ENCODE assay signal across 14 cellular contexts in the genomic region with DNA sequence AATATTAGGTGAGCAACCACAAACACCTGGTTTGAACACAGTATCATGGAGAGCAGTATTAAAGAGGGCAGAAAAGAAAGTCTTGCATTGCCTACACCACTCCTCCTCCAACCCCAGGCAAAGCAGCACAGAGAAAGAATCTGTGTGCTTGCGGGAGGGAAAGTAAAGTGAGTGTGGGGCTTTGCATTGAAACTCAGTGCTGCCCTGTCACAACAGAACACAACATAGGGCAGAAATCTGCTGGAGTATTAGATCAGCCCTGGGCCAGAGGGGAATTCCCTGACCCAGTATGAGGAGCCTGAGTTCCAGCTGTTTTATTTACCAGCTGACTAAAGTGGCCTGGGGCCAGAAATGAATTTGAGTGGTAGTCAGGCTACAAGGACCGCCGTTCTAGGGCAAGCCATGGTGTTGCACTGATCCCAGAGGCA.
DNase-seq lines count a peak whose midpoint lies in the region; ATAC-seq, FAIRE-seq and TF ChIP-seq lines count a peak whose summit lies in the region.
"Had no signal": no experiment of that assay in that cellular context is flagged by ENCODE, and none has a peak within 500 bp of the region (broad histone marks: within the 10 kb centered on the region; RNA-seq: fewer than 3 reads in every experiment).

No MANE protein-coding gene starts in this region.

- no peaks in the 10 kb centered on the region for H3K79me2 ChIP-seq in GM12878 (ENCODE audit: control insufficient read depth, insufficient read depth, low read length)

- no peaks in the 10 kb centered on the region for H4K20me1 ChIP-seq in GM12878 (ENCODE audit: control insufficient read depth, insufficient read depth)

- 0% methylated on average over 3 of the region's 3 CpGs for WGBS in GM12878 (ENCODE audit: insufficient coverage, insufficient replicate concordance, low lambda C conversion rate, missing lambda C conversion rate)
- 50 to 66% methylated on average over 3 of the region's 3 CpGs for WGBS in lung, 2 donors

- H3K4me1 ChIP-seq in GM12878 (ENCODE audit: control insufficient read depth, insufficient read depth, low read length) (no peaks in the 10 kb centered on the region), lung (ENCODE audit: control insufficient read depth in 2 of 2, insufficient read depth in 2 of 2, low read length in 2 of 2) (no peaks in the 10 kb centered on the region)

- no peak overlapping the region for H3K9ac ChIP-seq in GM12878 (ENCODE audit: control insufficient read depth, insufficient read depth, low read length)

- no peak for TF ChIP-seq CTCF in GM12878 (IDR thresholded peaks at IDR 0.05 in 2 of 3, conservative IDR thresholded peaks at IDR 0.05 in 1 of 3; ENCODE audit: control insufficient read depth in 2 of 3, extremely low read depth in 1 of 3, insufficient read depth in 1 of 3, low read depth in 3 of 3, low read length in 3 of 3)
- no peak for TF ChIP-seq CTCF in lung (IDR thresholded peaks at IDR 0.05; ENCODE audit: control extremely low read depth, extremely low read depth)

- no peak for TF ChIP-seq RAD21 in GM12878 (IDR thresholded peaks at IDR 0.05; ENCODE audit: insufficient read depth, low read depth, low read length)

- CTCF ChIA-PET in GM12878 (lab: Yijun Ruan, JAX): no interaction called here

- intact Hi-C loops in GM12878 (cut with micrococcal nuclease; ENCODE audit: unreplicated experiment): no loop called here

- H3K27ac ChIP-seq in GM12878 (ENCODE audit: control insufficient read depth, insufficient read depth) (no peak overlapping the region), lung (ENCODE audit: low read depth in 1 of 2, low read length in 1 of 2) (no peak overlapping the region)
- H3K27ac ChIP-seq: HL-60, skin epidermis had no signal

- no peak overlapping the region for H2AFZ ChIP-seq in GM12878 (ENCODE audit: control insufficient read depth, low read depth, low read length)

- in situ Hi-C loops in GM12878 (cut with MboI): no loop called here

- ATAC-seq in GM12878 (peak; percentile 51), lung (ENCODE audit: insufficient read depth, low FRiP score) (peak; percentile 53), HG02938 (IDR thresholded peaks at IDR 0.05; ENCODE audit: unreplicated experiment) (no peak)

- DNase-seq in ELF-1 (ENCODE audit: low read depth, low spot score) (peak; percentile 84), LHCN-M2 (ENCODE audit: low read depth) (peak; percentile 9), GM12878 (ENCODE audit: low read depth, low spot score) (no peak), lung (ENCODE audit: low spot score) (no peak), NCI-H1092 (lab: John Stamatoyannopoulos, UW) (no peak), superior temporal gyrus (ENCODE audit: extremely low spot score) (no peak)
- no peak for DNase-seq in stimulated activated naive CD4-positive, alpha-beta T cell (lab: John Stamatoyannopoulos, UW)
- DNase-seq: amniotic stem cell; effector memory CD4-positive, alpha-beta T cell; NCI-H1048 had no signal

- H3K4me3 ChIP-seq in GM12878: no peak overlapping the region
- no peak overlapping the region for H3K4me3 ChIP-seq in lung
- H3K4me3 ChIP-seq: skin epidermis had no signal

- no peak for TF ChIP-seq EP300 in GM12878 (IDR thresholded peaks at IDR 0.05; ENCODE audit: borderline replicate concordance in 1 of 2, control insufficient read depth in 1 of 2, low read depth in 2 of 2, low read length in 2 of 2)

- H3K9me3 ChIP-seq in GM12878 (replicated peaks; ENCODE audit: control insufficient read depth, insufficient read depth, low read length) (no peaks in the 10 kb centered on the region), lung (ENCODE audit: control insufficient read depth in 2 of 2, insufficient read depth in 1 of 2, low read length in 1 of 2) (no peaks in the 10 kb centered on the region)

- TF ChIP-seq POLR2A in GM12878 (IDR thresholded peaks at IDR 0.05; ENCODE audit: low read depth, low read length): no peak

- BruUV-seq in GM12878 (replicated peaks; lab: Mats Ljungman, UMichigan): no TSS peak

- FAIRE-seq in GM12878 (lab: Jason Lieb, UNC): no peak
- FAIRE-seq: urothelium cell line had no signal

- no peak overlapping the region for H3K4me2 ChIP-seq in GM12878 (ENCODE audit: control insufficient read depth, insufficient read depth)

- H3K36me3 ChIP-seq in GM12878 (ENCODE audit: control insufficient read depth in 2 of 2, insufficient read depth in 2 of 2, low read length in 1 of 2) (no peaks in the 10 kb centered on the region), lung (ENCODE audit: control insufficient read depth in 2 of 2, insufficient read depth in 2 of 2, low read length in 2 of 2) (no peaks in the 10 kb centered on the region)

- RAD21 ChIA-PET in GM12878 (lab: Charles Lee; ENCODE audit: unreplicated experiment): no interaction called here

- H3K27me3 ChIP-seq in GM12878 (replicated peaks in 1 of 2; ENCODE audit: control insufficient read depth in 2 of 2, insufficient read depth in 2 of 2, low read length in 1 of 2) (no peaks in the 10 kb centered on the region), lung (ENCODE audit: control insufficient read depth, insufficient read depth) (no peaks in the 10 kb centered on the region)

- SMC1A ChIA-PET in GM12878 (lab: Charles Lee; ENCODE audit: uncharacterized antibody, unreplicated experiment): no interaction called here

- POLR2A ChIA-PET in GM12878 (lab: Charles Lee): no interaction called here

TF ChIP-seq in GM12878, 131 proteins besides CTCF, POLR2A, EP300 and RAD21:
- TF ChIP-seq MYB (IDR thresholded peaks at IDR 0.05; ENCODE audit: borderline replicate concordance, low read depth, low read length) (no peak), POLR2AphosphoS5 (IDR thresholded peaks at IDR 0.05; ENCODE audit: low read length) (no peak), NR2F1 (conservative IDR thresholded peaks at IDR 0.05) (no peak), RUNX3 (IDR thresholded peaks at IDR 0.05; ENCODE audit: low read length) (no peak)

Comparison
In these comparisons a context has a peak if more than half of its experiments do, and no peak if none do; other contexts are left out.
1. DNase-seq: peak in ELF-1 (single experiment) and LHCN-M2 (single experiment); none in GM12878 (single experiment), lung (single experiment), stimulated activated naive CD4-positive, alpha-beta T cell (0 of 6), NCI-H1092 (single experiment) and superior temporal gyrus (single experiment).